18 cellular contexts compared by ENCODE assay signal in the genomic region with DNA sequence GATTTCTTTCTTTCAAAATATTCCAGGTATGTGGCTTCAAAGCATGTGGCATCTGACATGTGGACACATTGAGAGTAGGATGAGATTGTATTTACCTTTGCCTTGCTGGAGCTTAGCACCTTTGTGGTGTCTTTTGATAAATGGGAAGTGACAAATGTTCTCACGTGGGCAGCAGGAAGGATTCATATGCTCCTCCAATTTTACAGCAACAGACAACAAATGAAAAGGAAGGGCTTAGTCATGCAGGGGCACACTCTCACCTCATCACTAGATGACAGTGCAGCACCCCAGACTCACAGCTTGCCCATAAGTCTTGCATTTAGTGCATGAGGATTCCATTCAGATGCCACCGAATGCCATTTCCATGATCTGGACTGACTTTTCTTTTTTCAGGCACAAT.
DNase-seq lines count a peak whose midpoint lies in the region; ATAC-seq and TF ChIP-seq lines count a peak whose summit lies in the region.
"Had no signal": no experiment of that assay in that cellular context is flagged by ENCODE, and none has a peak within 500 bp of the region (broad histone marks: within the 10 kb centered on the region; RNA-seq: fewer than 3 reads in every experiment).

No MANE protein-coding gene starts in this region.

- no peak for ATAC-seq in activated CD4-positive, CD25-positive, alpha-beta regulatory T cell treated with anti-CD3 and anti-CD28 coated beads, Interleukin-2, amount 50 U/mL, for 24 hours
- ATAC-seq: Right ventricle myocardium inferior had no signal

- peak; percentile 14 for DNase-seq in stimulated activated CD4-positive, alpha-beta T cell treated with anti-CD3 and anti-CD28 coated beads, Interleukin-1b, Interleukin-23, amount 100 ng/mL, for 48 hours
- DNase-seq in stimulated activated CD4-positive, alpha-beta T cell treated with anti-CD3 and anti-CD28 coated beads, Interleukin-15, amount 100 ng/mL, for 24 hours: no peak
- peak; percentile 68 for DNase-seq in NCI-H69 (lab: John Stamatoyannopoulos, UW)
- peak; percentile 48 for DNase-seq in fibroblast of mammary gland (ENCODE audit: low read depth)
- DNase-seq in AG20443 (ENCODE audit: low spot score): no peak
- DNase-seq in NCI-H82 treated with DMSO at 0.1 percent for 48 hours (lab: John Stamatoyannopoulos, UW; ENCODE audit: unreplicated experiment): no peak
- DNase-seq: DMS 273 treated with DMSO at 0.1 percent for 48 hours, IMR-90, NCI-H1417, NCI-H2029 treated with DMSO at 0.1 percent for 48 hours, NCI-H226, NCI-H526 treated with DMSO at 0.1 percent for 48 hours, PC-9 had no signal

- H3K4me3 ChIP-seq in fibroblast of mammary gland (ENCODE audit: control insufficient read depth, low read depth, low read length): no peak overlapping the region
- H3K4me3 ChIP-seq: BLaER1, HAP-1, PC-9, SK-N-MC had no signal

- no peak for TF ChIP-seq CTCF in fibroblast of mammary gland (conservative IDR thresholded peaks at IDR 0.05; ENCODE audit: control insufficient read depth, insufficient read depth, low read depth, low read length)

Comparison
In these comparisons a context has a peak if more than half of its experiments do, and no peak if none do; other contexts are left out.
1. DNase-seq: peak in stimulated activated CD4-positive, alpha-beta T cell treated with anti-CD3 and anti-CD28 coated beads, Interleukin-1b, Interleukin-23, amount 100 ng/mL, for 48 hours (single experiment), NCI-H69 (single experiment) and fibroblast of mammary gland (single experiment); none in stimulated activated CD4-positive, alpha-beta T cell treated with anti-CD3 and anti-CD28 coated beads, Interleukin-15, amount 100 ng/mL, for 24 hours (single experiment), AG20443 (single experiment) and NCI-H82 treated with DMSO at 0.1 percent for 48 hours (single experiment).